7 cellular contexts compared by ENCODE assay signal in genomic region chr17:65750678-65751077, GRCh38.
DNase-seq lines count a peak whose midpoint lies in the region; ATAC-seq lines count a peak whose summit lies in the region.

No MANE protein-coding gene starts in this region.

- DNase-seq in GOT3 (lab: John Stamatoyannopoulos, UW) = peak; percentile 15
- DNase-seq in NCI-H69 (lab: John Stamatoyannopoulos, UW) = peak; percentile 94
- DNase-seq in activated T-cell treated with anti-CD3 and anti-CD28 coated beads, Interleukin-2, amount 50 U/mL, for 48 hours = peak; percentile 34 to 48
- DNase-seq in globus pallidus (ENCODE audit: low spot score) = peak; percentile 3
- DNase-seq in stimulated activated CD4-positive, alpha-beta T cell treated with anti-CD3 and anti-CD28 coated beads, Interleukin-15, amount 100 ng/mL, for 24 hours = peak; percentile 56
- DNase-seq in NOMO-1 (lab: John Stamatoyannopoulos, UW; ENCODE audit: unreplicated experiment in 2 of 2) = no peak

- no peak for ATAC-seq in GM21390 (IDR thresholded peaks at IDR 0.05; ENCODE audit: unreplicated experiment)

Comparison
In these comparisons a context has a peak if more than half of its experiments do, and no peak if none do; other contexts are left out.
1. DNase-seq: peak in GOT3 (single experiment), NCI-H69 (single experiment), activated T-cell treated with anti-CD3 and anti-CD28 coated beads, Interleukin-2, amount 50 U/mL, for 48 hours (2 of 2), globus pallidus (single experiment) and stimulated activated CD4-positive, alpha-beta T cell treated with anti-CD3 and anti-CD28 coated beads, Interleukin-15, amount 100 ng/mL, for 24 hours (single experiment); none in NOMO-1 (0 of 2).